In the genomic region with DNA sequence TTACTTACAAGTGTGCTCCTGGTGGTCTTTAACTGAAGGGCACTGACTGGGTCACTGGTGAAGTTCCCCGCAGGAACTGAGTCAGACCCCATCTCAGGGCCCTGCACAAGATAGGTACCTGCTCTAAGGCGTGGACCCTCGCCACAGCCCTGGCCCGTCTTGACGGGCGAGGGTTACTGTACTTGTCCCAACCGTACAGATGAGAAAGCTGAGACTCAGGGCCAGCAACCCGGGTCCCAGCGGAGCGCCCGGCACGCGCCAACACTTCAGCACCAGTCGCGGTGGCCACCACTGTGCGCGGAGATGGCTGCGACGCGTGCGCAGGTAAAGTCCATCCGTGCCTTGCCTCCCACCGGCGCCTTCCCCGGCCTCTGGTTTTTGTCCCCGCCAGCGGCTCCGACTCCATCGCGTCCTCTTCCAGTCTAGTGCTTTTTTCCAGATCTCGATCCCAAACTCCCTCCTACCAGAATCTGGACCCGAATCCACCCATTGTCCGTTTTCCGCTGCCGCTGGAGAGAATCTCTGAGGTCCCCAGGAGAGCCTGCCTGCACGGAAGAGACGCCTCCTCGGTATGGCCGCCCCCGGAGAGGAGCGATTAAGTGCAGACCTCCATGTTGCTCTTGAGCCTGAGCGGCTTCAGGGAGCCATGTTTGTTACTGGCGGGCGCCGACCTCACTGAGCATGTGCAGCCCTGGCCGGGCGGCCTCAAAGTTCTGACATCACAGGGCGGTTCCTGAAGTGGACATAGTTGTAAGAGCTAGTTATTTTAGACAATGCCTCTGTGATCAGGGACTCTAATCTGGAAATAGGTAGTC, we compare ENCODE assay signal across 8 cellular contexts.
DNase-seq lines count a peak whose midpoint lies in the region; TF ChIP-seq lines count a peak whose summit lies in the region.
"Not testable (repeated sequence)": the region's sequence is repeated elsewhere in the genome, so short reads cannot be mapped to it uniquely, and the experiment has no call there.

No MANE protein-coding gene starts in this region.

- H3K27ac ChIP-seq in HUES64 (ENCODE audit: low read depth, low read length); WERI-Rb-1; endodermal cell (ENCODE audit: low read depth, low read length): not testable (repeated sequence)

- H3K36me3 Mint-ChIP-seq in endodermal cell (ENCODE audit: low read depth): not testable (repeated sequence)

- H3K36me3 ChIP-seq in BE2C; HUES64 (ENCODE audit: insufficient read depth, low read length); WERI-Rb-1; endodermal cell (ENCODE audit: control insufficient read depth, insufficient read depth, low read length): not testable (repeated sequence)

- H3K4me1 Mint-ChIP-seq in endodermal cell: not testable (repeated sequence)

- not testable (repeated sequence) for H3K9me3 ChIP-seq in BE2C; HUES64 (ENCODE audit: insufficient read depth, low read depth, low read length); WERI-Rb-1 (ENCODE audit: severe bottlenecking); endodermal cell (ENCODE audit: control insufficient read depth, low read length)

- H3K4me3 Mint-ChIP-seq in endodermal cell: peak overlapping the region; percentile 43

- not testable (repeated sequence) for TF ChIP-seq CTCF in BE2C (IDR thresholded peaks at IDR 0.05; ENCODE audit: low read depth, low read length); WERI-Rb-1 (IDR thresholded peaks at IDR 0.05; ENCODE audit: low read depth, low read length); endodermal cell (conservative IDR thresholded peaks at IDR 0.05)

- H3K4me3 ChIP-seq in BE2C (ENCODE audit: low read depth, low read length) (peak overlapping the region; percentile 39), HUES64 (ENCODE audit: low read length) (peak overlapping the region; percentile 53), WERI-Rb-1 (ENCODE audit: low read depth, low read length) (peak overlapping the region; percentile 41)
- H3K4me3 ChIP-seq in endodermal cell (ENCODE audit: low read length): not testable (repeated sequence)

- H3K27me3 Mint-ChIP-seq in endodermal cell (ENCODE audit: insufficient read depth): not testable (repeated sequence)

- H3K4me1 ChIP-seq in BE2C; HUES64 (ENCODE audit: insufficient read depth, low read length); endodermal cell (ENCODE audit: control insufficient read depth, insufficient read depth, low read length): not testable (repeated sequence)

- H3K27ac Mint-ChIP-seq in endodermal cell: not testable (repeated sequence)

- DNase-seq in BE2C (peak; percentile 30), WERI-Rb-1 (peak; percentile 64), iris pigment epithelial cell (ENCODE audit: low read depth) (peak; percentile 16), pons (ENCODE audit: low spot score) (peak; percentile 62)
- peak; percentile 42 for DNase-seq in activated gamma-delta T cell treated with anti-CD3 and anti-CD28 coated beads, Interleukin-2, amount 50 U/mL, for 16 hours (ENCODE audit: low read depth)
- DNase-seq in endodermal cell: not testable (repeated sequence)
- peak; percentile 54 for DNase-seq in stimulated activated CD8-positive, alpha-beta memory T cell treated with anti-CD3 and anti-CD28 coated beads, Interleukin-4, amount 100 ng/mL, for 48 hours

- WGBS in HUES64: 38% methylated on average over 29 of the region's 48 CpGs
- 24% methylated on average over 27 of the region's 48 CpGs; no CpG with 5 or more reads in 1 of the 2 experiments for WGBS in endodermal cell (ENCODE audit: insufficient coverage in 1 of 2, insufficient read length in 1 of 2), 2 experiments

- not testable (repeated sequence) for H3K9ac ChIP-seq in HUES64 (ENCODE audit: low read depth, low read length); endodermal cell (ENCODE audit: extremely low read depth, low read length, poor library complexity, severe bottlenecking)

- H3K9me3 Mint-ChIP-seq in endodermal cell: not testable (repeated sequence)

- H3K27me3 ChIP-seq in BE2C; HUES64 (ENCODE audit: insufficient read depth, low read length); WERI-Rb-1 (ENCODE audit: insufficient read depth, low read depth, severe bottlenecking); endodermal cell (ENCODE audit: control insufficient read depth, insufficient read depth, low read length, poor library complexity, severe bottlenecking): not testable (repeated sequence)
